ENCODE assay signal across 29 cellular contexts in genomic region chr6:158387578-158387977, GRCh38.
"Had no signal": no experiment of that assay in that cellular context is flagged by ENCODE, and none has a peak within 500 bp of the region (broad histone marks: within the 10 kb centered on the region; RNA-seq: fewer than 3 reads in every experiment).

No MANE protein-coding gene starts in this region.

- DNase-seq: foreskin keratinocyte; glutamatergic neuron; heart right ventricle; hippocampal formation; left cardiac atrium; left lung; mesenchymal stem cell; mucosa of descending colon; stimulated activated CD4-positive, alpha-beta T cell treated with anti-CD3 and anti-CD28 coated beads, Interleukin-12 subunit alpha, Interleukin-12 subunit beta, amount 100 ng/mL, for 4 hours; stimulated activated CD4-positive, alpha-beta T cell treated with anti-CD3 and anti-CD28 coated beads, Interleukin-1b, Interleukin-23, amount 100 ng/mL, for 48 hours; stimulated activated CD4-positive, alpha-beta T cell treated with anti-CD3 and anti-CD28 coated beads, Interleukin-4, amount 100 ng/mL, for 1 hour; stimulated activated CD8-positive, alpha-beta memory T cell treated with anti-CD3 and anti-CD28 coated beads, Interleukin-4, amount 100 ng/mL, for 48 hours; stimulated activated naive CD4-positive, alpha-beta T cell; stimulated activated naive CD8-positive, alpha-beta T cell treated with anti-CD3 and anti-CD28 coated beads, Interleukin-15, amount 100 ng/mL, for 72 hours; transverse colon; upper lobe of right lung; uterus had no signal

- H3K27ac Mint-ChIP-seq: mesothelial cell of epicardium; naive thymus-derived CD4-positive, alpha-beta T cell; nephron; neural progenitor cell; progenitor cell of endocrine pancreas; stimulated activated naive CD8-positive, alpha-beta T cell treated with anti-CD3 and anti-CD28 coated beads, Interleukin-15, amount 100 ng/mL, for 72 hours had no signal

- H3K4me3 Mint-ChIP-seq: mesothelial cell of epicardium; naive thymus-derived CD4-positive, alpha-beta T cell; nephron; neural progenitor cell; stimulated activated naive CD8-positive, alpha-beta T cell treated with anti-CD3 and anti-CD28 coated beads, Interleukin-15, amount 100 ng/mL, for 72 hours had no signal

- ATAC-seq: foreskin keratinocyte; gastroesophageal sphincter; heart right ventricle; left cardiac atrium; left lung; mucosa of descending colon; sciatic nerve; stimulated activated naive CD8-positive, alpha-beta T cell treated with anti-CD3 and anti-CD28 coated beads, Interleukin-15, amount 100 ng/mL, for 72 hours; upper lobe of right lung had no signal

- H3K4me1 ChIP-seq: esophagus muscularis mucosa, foreskin keratinocyte, gastroesophageal sphincter, heart right ventricle, left lung, neural progenitor cell, right atrium auricular region, suprapubic skin, transverse colon, upper lobe of right lung, uterus had no signal

- H3K9me3 ChIP-seq: esophagus muscularis mucosa, gastroesophageal sphincter, left lung, right atrium auricular region, suprapubic skin, transverse colon, upper lobe of right lung, uterus had no signal

- H3K36me3 ChIP-seq: esophagus muscularis mucosa, gastroesophageal sphincter, heart right ventricle, left lung, neural progenitor cell, right atrium auricular region, suprapubic skin, transverse colon, upper lobe of right lung, uterus had no signal

- H3K27ac ChIP-seq: esophagus muscularis mucosa, foreskin keratinocyte, gastroesophageal sphincter, heart right ventricle, left lung, neural progenitor cell, parathyroid adenoma, right atrium auricular region, suprapubic skin, transverse colon, upper lobe of right lung, uterus had no signal

- H3K4me3 ChIP-seq: esophagus muscularis mucosa, gastroesophageal sphincter, heart right ventricle, left lung, mucosa of descending colon, neural progenitor cell, right atrium auricular region, smooth muscle cell, suprapubic skin, transverse colon, upper lobe of right lung, uterus had no signal

- H3K4me2 ChIP-seq: neural progenitor cell, smooth muscle cell had no signal

- H3K27me3 ChIP-seq: esophagus muscularis mucosa, foreskin keratinocyte, gastroesophageal sphincter, heart right ventricle, left lung, neural progenitor cell, right atrium auricular region, suprapubic skin, transverse colon, upper lobe of right lung, uterus had no signal

- H3K27me3 Mint-ChIP-seq: naive thymus-derived CD4-positive, alpha-beta T cell; progenitor cell of endocrine pancreas; stimulated activated naive CD8-positive, alpha-beta T cell treated with anti-CD3 and anti-CD28 coated beads, Interleukin-15, amount 100 ng/mL, for 72 hours had no signal

- H2AFZ ChIP-seq: neural progenitor cell, parathyroid adenoma had no signal

- H3K4me1 Mint-ChIP-seq: neural progenitor cell; stimulated activated naive CD8-positive, alpha-beta T cell treated with anti-CD3 and anti-CD28 coated beads, Interleukin-15, amount 100 ng/mL, for 72 hours had no signal

- H3K9ac ChIP-seq: neural progenitor cell, parathyroid adenoma had no signal
